ENCODE assay signal across 29 cellular contexts in the genomic region with DNA sequence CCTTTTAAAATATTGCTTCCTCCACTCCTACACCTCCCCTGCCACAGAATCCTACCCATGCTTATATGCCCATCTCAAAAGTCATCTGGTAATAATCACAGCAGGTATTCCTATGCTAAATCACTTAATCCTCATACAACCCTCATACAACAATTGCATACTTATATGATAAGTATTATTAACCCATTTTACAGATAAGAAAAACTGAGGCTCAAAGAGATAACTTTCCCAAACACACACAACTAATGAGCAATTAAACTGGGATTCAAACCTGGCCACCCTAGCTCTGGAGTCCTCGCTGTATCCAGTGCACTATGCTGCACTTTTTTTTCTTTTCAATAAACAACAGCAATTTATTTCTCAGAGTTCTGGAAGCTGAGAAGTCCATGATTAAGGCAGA.
"Had no signal": no experiment of that assay in that cellular context is flagged by ENCODE, and none has a peak within 500 bp of the region (broad histone marks: within the 10 kb centered on the region; RNA-seq: fewer than 3 reads in every experiment).

No MANE protein-coding gene starts in this region.

- H3K27me3 ChIP-seq: stomach, suprapubic skin, testis, thyroid gland, tibial artery, tibial nerve, transverse colon, upper lobe of left lung, upper lobe of right lung, uterus, vagina had no signal

- H3K36me3 Mint-ChIP-seq: stimulated activated effector memory CD8-positive, alpha-beta T cell treated with anti-CD3 and anti-CD28 coated beads, Interleukin-12 subunit alpha, Interleukin-12 subunit beta, amount 100 ng/mL, for 72 hours; stimulated activated memory B cell treated with anti-CD40 and anti-IgM and Interleukin-4, amounts not matched to agents 10 μg/mL and 1 μg/mL and 100 μg/mL, for 72 hours; stimulated activated naive B cell treated with anti-CD40 and anti-IgM and Interleukin-4, amounts not matched to agents 10 μg/mL and 1 μg/mL and 100 μg/mL, for 72 hours; type B pancreatic cell had no signal

- H3K27ac Mint-ChIP-seq: stimulated activated effector memory CD8-positive, alpha-beta T cell treated with anti-CD3 and anti-CD28 coated beads, Interleukin-12 subunit alpha, Interleukin-12 subunit beta, amount 100 ng/mL, for 72 hours; stimulated activated memory B cell treated with anti-CD40 and anti-IgM and Interleukin-4, amounts not matched to agents 10 μg/mL and 1 μg/mL and 100 μg/mL, for 72 hours; stimulated activated naive B cell treated with anti-CD40 and anti-IgM and Interleukin-4, amounts not matched to agents 10 μg/mL and 1 μg/mL and 100 μg/mL, for 72 hours; stimulated activated naive CD8-positive, alpha-beta T cell treated with anti-CD3 and anti-CD28 coated beads, Interleukin-15, amount 100 ng/mL, for 72 hours; stimulated activated naive CD8-positive, alpha-beta T cell treated with anti-CD3 and anti-CD28 coated beads, Interleukin-15, Interleukin-2, amounts not matched to agents 100 ng/mL and 50 ng/mL, for 24 hours; type B pancreatic cell had no signal

- H3K4me3 ChIP-seq: stomach, suprapubic skin, testis, thoracic aorta, thyroid gland, tibial artery, tibial nerve, transverse colon, upper lobe of left lung, upper lobe of right lung, uterus, vagina had no signal

- H3K4me3 Mint-ChIP-seq: stimulated activated effector memory CD8-positive, alpha-beta T cell treated with anti-CD3 and anti-CD28 coated beads, Interleukin-12 subunit alpha, Interleukin-12 subunit beta, amount 100 ng/mL, for 72 hours; stimulated activated memory B cell treated with anti-CD40 and anti-IgM and Interleukin-4, amounts not matched to agents 10 μg/mL and 1 μg/mL and 100 μg/mL, for 72 hours; stimulated activated naive B cell treated with anti-CD40 and anti-IgM and Interleukin-4, amounts not matched to agents 10 μg/mL and 1 μg/mL and 100 μg/mL, for 72 hours; stimulated activated naive CD8-positive, alpha-beta T cell treated with anti-CD3 and anti-CD28 coated beads, Interleukin-15, amount 100 ng/mL, for 72 hours; stimulated activated naive CD8-positive, alpha-beta T cell treated with anti-CD3 and anti-CD28 coated beads, Interleukin-15, Interleukin-2, amounts not matched to agents 100 ng/mL and 50 ng/mL, for 24 hours; type B pancreatic cell had no signal

- DNase-seq: stimulated activated CD4-positive, alpha-beta T cell treated with anti-CD3 and anti-CD28 coated beads, Interleukin-2, amount 100 ng/mL, for 48 hours; stimulated activated CD4-positive, alpha-beta T cell treated with anti-CD3 and anti-CD28 coated beads, Interleukin-4, amount 100 ng/mL, for 1 hour; stimulated activated CD4-positive, alpha-beta T cell treated with anti-CD3 and anti-CD28 coated beads, Interleukin-4, amount 100 ng/mL, for 24 hours; stimulated activated CD4-positive, alpha-beta T cell treated with anti-CD3 and anti-CD28 coated beads, Interleukin-4, amount 100 ng/mL, for 4 hours; stimulated activated CD8-positive, alpha-beta memory T cell treated with anti-CD3 and anti-CD28 coated beads, Interleukin-4, amount 100 ng/mL, for 48 hours; stimulated activated naive B cell treated with anti-CD40 and anti-IgM and Interleukin-4, amounts not matched to agents 10 μg/mL and 1 μg/mL and 100 μg/mL, for 72 hours; stimulated activated naive CD4-positive, alpha-beta T cell; stimulated activated naive CD4-positive, alpha-beta T cell treated with Interleukin-2 at 50 U/mL for 16 hours; stimulated activated naive CD8-positive, alpha-beta T cell treated with anti-CD3 and anti-CD28 coated beads, Interleukin-15, amount 100 ng/mL, for 72 hours; stimulated activated naive CD8-positive, alpha-beta T cell treated with anti-CD3 and anti-CD28 coated beads, Interleukin-15, Interleukin-2, amounts not matched to agents 100 U/mL and 50 U/mL, for 24 hours; stomach; substantia nigra; testis; thyroid gland; tibial artery; transverse colon; trophoblast cell; upper lobe of left lung; upper lobe of right lung; uterus had no signal

- H3K4me1 ChIP-seq: stomach, suprapubic skin, testis, thyroid gland, tibial artery, tibial nerve, transverse colon, upper lobe of left lung, upper lobe of right lung, uterus, vagina had no signal

- H3K27ac ChIP-seq: stomach, suprapubic skin, testis, thoracic aorta, thyroid gland, tibial artery, tibial nerve, transverse colon, upper lobe of left lung, upper lobe of right lung, uterus, vagina had no signal

- H3K9me3 ChIP-seq: stomach, suprapubic skin, testis, thoracic aorta, thyroid gland, tibial artery, tibial nerve, transverse colon, upper lobe of left lung, upper lobe of right lung, uterus, vagina had no signal

- FAIRE-seq: urothelium cell line had no signal

- H3K4me1 Mint-ChIP-seq: stimulated activated effector memory CD8-positive, alpha-beta T cell treated with anti-CD3 and anti-CD28 coated beads, Interleukin-12 subunit alpha, Interleukin-12 subunit beta, amount 100 ng/mL, for 72 hours; stimulated activated memory B cell treated with anti-CD40 and anti-IgM and Interleukin-4, amounts not matched to agents 10 μg/mL and 1 μg/mL and 100 μg/mL, for 72 hours; stimulated activated naive B cell treated with anti-CD40 and anti-IgM and Interleukin-4, amounts not matched to agents 10 μg/mL and 1 μg/mL and 100 μg/mL, for 72 hours; stimulated activated naive CD8-positive, alpha-beta T cell treated with anti-CD3 and anti-CD28 coated beads, Interleukin-15, amount 100 ng/mL, for 72 hours had no signal

- H3K27me3 Mint-ChIP-seq: stimulated activated naive CD8-positive, alpha-beta T cell treated with anti-CD3 and anti-CD28 coated beads, Interleukin-15, amount 100 ng/mL, for 72 hours; stimulated activated naive CD8-positive, alpha-beta T cell treated with anti-CD3 and anti-CD28 coated beads, Interleukin-15, Interleukin-2, amounts not matched to agents 100 ng/mL and 50 ng/mL, for 24 hours; type B pancreatic cell had no signal

- H3K36me3 ChIP-seq: stomach, suprapubic skin, thoracic aorta, thyroid gland, tibial artery, tibial nerve, transverse colon, upper lobe of left lung, upper lobe of right lung, uterus, vagina had no signal

- ATAC-seq: stimulated activated effector memory CD8-positive, alpha-beta T cell treated with anti-CD3 and anti-CD28 coated beads, Interleukin-12 subunit alpha, Interleukin-12 subunit beta, amount 100 ng/mL, for 72 hours; stimulated activated memory B cell treated with anti-CD40 and anti-IgM and Interleukin-4, amounts not matched to agents 10 μg/mL and 1 μg/mL and 100 μg/mL, for 72 hours; stimulated activated naive B cell treated with anti-CD40 and anti-IgM and Interleukin-4, amounts not matched to agents 10 μg/mL and 1 μg/mL and 100 μg/mL, for 72 hours; stimulated activated naive CD8-positive, alpha-beta T cell treated with anti-CD3 and anti-CD28 coated beads, Interleukin-15, amount 100 ng/mL, for 72 hours; stimulated activated naive CD8-positive, alpha-beta T cell treated with anti-CD3 and anti-CD28 coated beads, Interleukin-15, Interleukin-2, amounts not matched to agents 100 U/mL and 50 U/mL, for 24 hours; upper lobe of right lung had no signal

- H3K9me3 Mint-ChIP-seq: stimulated activated effector memory CD8-positive, alpha-beta T cell treated with anti-CD3 and anti-CD28 coated beads, Interleukin-12 subunit alpha, Interleukin-12 subunit beta, amount 100 ng/mL, for 72 hours; stimulated activated memory B cell treated with anti-CD40 and anti-IgM and Interleukin-4, amounts not matched to agents 10 μg/mL and 1 μg/mL and 100 μg/mL, for 72 hours; stimulated activated naive CD8-positive, alpha-beta T cell treated with anti-CD3 and anti-CD28 coated beads, Interleukin-15, amount 100 ng/mL, for 72 hours; stimulated activated naive CD8-positive, alpha-beta T cell treated with anti-CD3 and anti-CD28 coated beads, Interleukin-15, Interleukin-2, amounts not matched to agents 100 ng/mL and 50 ng/mL, for 24 hours; type B pancreatic cell had no signal
